2 cellular contexts compared by ENCODE assay signal in genomic region chrX:41653125-41653524, GRCh38.
TF ChIP-seq lines count a peak whose summit lies in the region.

No MANE protein-coding gene starts in this region.

TF ChIP-seq in HepG2, 621 proteins besides CTCF, POLR2A, EP300 and RAD21:
- TF ChIP-seq ATF2 (CRISPR knock-in tag; IDR thresholded peaks at IDR 0.05): no peak
- TF ChIP-seq CEBPB (IDR thresholded peaks at IDR 0.05; ENCODE audit: borderline replicate concordance, low read depth, low read length): peak; percentile 66

TF ChIP-seq in IMR-90, 13 proteins besides CTCF, POLR2A, EP300 and RAD21:
- no peak for TF ChIP-seq MXI1 (IDR thresholded peaks at IDR 0.05; ENCODE audit: borderline replicate concordance, low read depth, low read length)
- no peak for TF ChIP-seq RCOR1 (IDR thresholded peaks at IDR 0.05; ENCODE audit: insufficient replicate concordance, low read length)
- peak; percentile 76 for TF ChIP-seq CEBPB (IDR thresholded peaks at IDR 0.05; ENCODE audit: low read depth, low read length)
